In genomic region chr4:56139241-56139827, GRCh38 we compare ENCODE assay signal across 18 cellular contexts.
"Had no signal": no experiment of that assay in that cellular context is flagged by ENCODE, and none has a peak within 500 bp of the region (broad histone marks: within the 10 kb centered on the region; RNA-seq: fewer than 3 reads in every experiment).

No MANE protein-coding gene starts in this region.

- H3K36me3 Mint-ChIP-seq: activated naive CD8-positive, alpha-beta T cell treated with anti-CD3 and anti-CD28 coated beads, Interleukin-2, amount 10 ng/mL, durations not matched to agents 7 days and 5 days; naive thymus-derived CD4-positive, alpha-beta T cell; stimulated activated naive B cell treated with anti-CD40 and anti-IgM and Interleukin-4, amounts not matched to agents 10 μg/mL and 1 μg/mL and 100 μg/mL, for 72 hours had no signal

- H3K9me3 Mint-ChIP-seq: activated naive CD8-positive, alpha-beta T cell treated with anti-CD3 and anti-CD28 coated beads, Interleukin-2, amount 10 ng/mL, durations not matched to agents 7 days and 5 days; activated T-helper 1 cell treated with anti-CD3 and anti-CD28 coated beads, Interleukin-12 subunit alpha, Interleukin-12 subunit beta, Interleukin-2, Interleukin-4 antibody, amounts not matched to agents 30 ng/mL and 10 ng/mL and 1 ng/mL, durations not matched to agents 14 hours and 24 hours and 36 hours; naive thymus-derived CD4-positive, alpha-beta T cell; stimulated activated naive B cell treated with anti-CD40 and anti-IgM and Interleukin-4, amounts not matched to agents 10 μg/mL and 1 μg/mL and 100 μg/mL, for 72 hours had no signal

- H3K27ac Mint-ChIP-seq: activated naive CD8-positive, alpha-beta T cell treated with anti-CD3 and anti-CD28 coated beads, Interleukin-2, amount 10 ng/mL, durations not matched to agents 7 days and 5 days; activated T-helper 1 cell treated with anti-CD3 and anti-CD28 coated beads, Interleukin-12 subunit alpha, Interleukin-12 subunit beta, Interleukin-2, Interleukin-4 antibody, amounts not matched to agents 30 ng/mL and 10 ng/mL and 1 ng/mL, durations not matched to agents 14 hours and 24 hours and 36 hours; naive thymus-derived CD4-positive, alpha-beta T cell; stimulated activated naive B cell treated with anti-CD40 and anti-IgM and Interleukin-4, amounts not matched to agents 10 μg/mL and 1 μg/mL and 100 μg/mL, for 72 hours had no signal

- H3K4me1 Mint-ChIP-seq: activated naive CD8-positive, alpha-beta T cell treated with anti-CD3 and anti-CD28 coated beads, Interleukin-2, amount 10 ng/mL, durations not matched to agents 7 days and 5 days; naive thymus-derived CD4-positive, alpha-beta T cell; stimulated activated naive B cell treated with anti-CD40 and anti-IgM and Interleukin-4, amounts not matched to agents 10 μg/mL and 1 μg/mL and 100 μg/mL, for 72 hours had no signal

- ATAC-seq: left lung; mucosa of descending colon; naive thymus-derived CD4-positive, alpha-beta T cell; stimulated activated naive B cell treated with anti-CD40 and anti-IgM and Interleukin-4, amounts not matched to agents 10 μg/mL and 1 μg/mL and 100 μg/mL, for 72 hours had no signal

- H3K4me3 Mint-ChIP-seq: activated naive CD8-positive, alpha-beta T cell treated with anti-CD3 and anti-CD28 coated beads, Interleukin-2, amount 10 ng/mL, durations not matched to agents 7 days and 5 days; activated T-helper 1 cell treated with anti-CD3 and anti-CD28 coated beads, Interleukin-12 subunit alpha, Interleukin-12 subunit beta, Interleukin-2, Interleukin-4 antibody, amounts not matched to agents 30 ng/mL and 10 ng/mL and 1 ng/mL, durations not matched to agents 14 hours and 24 hours and 36 hours; naive thymus-derived CD4-positive, alpha-beta T cell; stimulated activated naive B cell treated with anti-CD40 and anti-IgM and Interleukin-4, amounts not matched to agents 10 μg/mL and 1 μg/mL and 100 μg/mL, for 72 hours had no signal

- DNase-seq: activated CD4-positive, alpha-beta T cell treated with anti-CD3 and anti-CD28 coated beads, Interleukin-2, amount 50 U/mL, for 1 hour; activated CD4-positive, CD25-positive, alpha-beta regulatory T cell; activated CD8-positive, alpha-beta memory T cell treated with anti-CD3 and anti-CD28 coated beads for 24 hours; activated naive CD8-positive, alpha-beta T cell treated with anti-CD3 and anti-CD28 coated beads, Interleukin-2, amount 10 ng/mL, durations not matched to agents 7 days and 5 days; aorta; hippocampal formation; left lung; mammary epithelial cell; mucosa of descending colon; naive thymus-derived CD4-positive, alpha-beta T cell; nucleus accumbens; stimulated activated CD4-positive, alpha-beta T cell treated with anti-CD3 and anti-CD28 coated beads, Interleukin-15, amount 100 ng/mL, for 24 hours; stimulated activated CD4-positive, alpha-beta T cell treated with anti-CD3 and anti-CD28 coated beads, Interleukin-4, amount 100 ng/mL, for 1 hour; stimulated activated naive B cell treated with anti-CD40 and anti-IgM and Interleukin-4, amounts not matched to agents 10 μg/mL and 1 μg/mL and 100 μg/mL, for 72 hours; T-helper 2 cell; thyroid gland; uterus had no signal
